Comparison of ENCODE assay signal across 10 cellular contexts in genomic region chr16:593406-593805, GRCh38. TPM values are rescaled to one million over a fixed set of nuclear protein-coding genes. Genes with fewer than 3 reads are reported as not detected.
DNase-seq lines count a peak whose midpoint lies in the region; ATAC-seq, FAIRE-seq and TF ChIP-seq lines count a peak whose summit lies in the region.
"Had no signal": no experiment of that assay in that cellular context is flagged by ENCODE, and none has a peak within 500 bp of the region (broad histone marks: within the 10 kb centered on the region; RNA-seq: fewer than 3 reads in every experiment).

No MANE protein-coding gene starts in this region.

- no peaks in the 10 kb centered on the region for H3K9me3 ChIP-seq in Caco-2
- no peaks in the 10 kb centered on the region for H3K9me3 ChIP-seq in pancreas

- H3K27ac Mint-ChIP-seq in Caco-2 (ENCODE audit: unreplicated experiment): peak overlapping the region; percentile 66

- WGBS in pancreas, 2 donors: 15 to 25% methylated on average over 9 of the region's 9 CpGs

- H3K27me3 ChIP-seq in Caco-2 (replicated peaks; ENCODE audit: control insufficient read depth, insufficient read depth, low read length) (no peaks in the 10 kb centered on the region), dorsolateral prefrontal cortex (no peaks in the 10 kb centered on the region), pancreas (no peaks in the 10 kb centered on the region)

- no peaks in the 10 kb centered on the region for H3K27me3 Mint-ChIP-seq in Caco-2 (ENCODE audit: insufficient read depth, unreplicated experiment)
- H3K27me3 Mint-ChIP-seq: central memory CD8-positive, alpha-beta T cell had no signal

- BruUV-seq in Caco-2 (replicated peaks; lab: Mats Ljungman, UMichigan): no TSS peak

- H3K27ac ChIP-seq in dorsolateral prefrontal cortex (peak overlapping the region in 57 of 59 donors; percentile 5 to 91 (median 72)), pancreas (peak overlapping the region; percentile 86 to 98 (median 97))

- H3K4me3 ChIP-seq in Caco-2 (ENCODE audit: low read depth, low read length) (peak overlapping the region; percentile 22; the same call in 1 of the 2 replicates), dorsolateral prefrontal cortex (peak overlapping the region in 36 of 59 donors; percentile 2 to 98 (median 86)), pancreas (peak overlapping the region in 2 of 4 donors; percentile 13 to 65)

- TF ChIP-seq CTCF in Caco-2 (IDR thresholded peaks at IDR 0.05; ENCODE audit: insufficient read depth in 1 of 2, low read depth in 1 of 2, low read length in 1 of 2, severe bottlenecking in 1 of 2, unreplicated experiment in 1 of 2): no peak
- no peak for TF ChIP-seq CTCF in dorsolateral prefrontal cortex (IDR thresholded peaks at IDR 0.05 in 54 of 56, conservative IDR thresholded peaks at IDR 0.05 in 2 of 56; ENCODE audit: low read depth in 1 of 56, partially characterized antibody in 56 of 56)
- no peak for TF ChIP-seq CTCF in pancreas (IDR thresholded peaks at IDR 0.05)

- ATAC-seq in pancreas (peak; percentile 44 to 52 (median 50)), GM21619 (IDR thresholded peaks at IDR 0.05; ENCODE audit: unreplicated experiment) (no peak), HG03521 (IDR thresholded peaks at IDR 0.05; ENCODE audit: unreplicated experiment) (no peak)

- no peak for FAIRE-seq in pancreas (lab: Jason Lieb, UNC)

- POLR2A ChIA-PET in Caco-2 (lab: Charles Lee): interaction anchor here (1.2 kb wide), 1 partner anchor 56 kb away, joined by 4 read pairs; the partner anchor contains the start of gene WDR90

- peak; percentile 65 to 84 for DNase-seq in Caco-2
- DNase-seq in NCI-H2196 (lab: John Stamatoyannopoulos, UW; ENCODE audit: unreplicated experiment): peak; percentile 82
- DNase-seq in dorsolateral prefrontal cortex: no peak
- peak; percentile 71 to 93 (median 87) for DNase-seq in pancreas
- DNase-seq in stimulated activated CD4-positive, alpha-beta T cell treated with anti-CD3 and anti-CD28 coated beads, Interleukin-4, amount 100 ng/mL, for 24 hours: no peak
- no peak for DNase-seq in effector CD4-positive, alpha-beta T cell

- H3K36me3 Mint-ChIP-seq in Caco-2 (ENCODE audit: insufficient read depth, unreplicated experiment): peaks cover 32% of the 10 kb centered on the region

- H3K4me1 Mint-ChIP-seq in Caco-2 (ENCODE audit: low read depth, unreplicated experiment): peaks cover 25% of the 10 kb centered on the region

- CTCF ChIA-PET in Caco-2 (lab: Charles Lee): interaction anchor here (0.6 to 1.0 kb wide), 3 partner anchors 9 to 88 kb away, joined by 3 to 6 read pairs (median 3); partner anchors contain the start of gene MCRIP2

- no peaks in the 10 kb centered on the region for H3K9me3 Mint-ChIP-seq in Caco-2 (ENCODE audit: unreplicated experiment)
- H3K9me3 Mint-ChIP-seq: central memory CD8-positive, alpha-beta T cell had no signal

- peak overlapping the region; percentile 42 for H3K4me3 Mint-ChIP-seq in Caco-2 (ENCODE audit: unreplicated experiment)
- H3K4me3 Mint-ChIP-seq: central memory CD8-positive, alpha-beta T cell had no signal

- H3K4me1 ChIP-seq in Caco-2 (peaks cover 29% of the 10 kb centered on the region), pancreas (peaks cover 50 to 53% (median 52%) of the 10 kb centered on the region in 3 donors)

- intact Hi-C loops in Caco-2 (cut with micrococcal nuclease; ENCODE audit: unreplicated experiment): no loop called here
- intact Hi-C loops in dorsolateral prefrontal cortex (cut with DNase I): loop anchor here in 1 of 2 donors (5.0 kb wide), 1 partner anchor 44 kb away; the partner anchor contains the start of gene METTL26
- intact Hi-C loops in pancreas (cut with DNase I): no loop called here

- H3K36me3 ChIP-seq in Caco-2 (ENCODE audit: control insufficient read depth, insufficient read depth, low read length): no peaks in the 10 kb centered on the region
- no peaks in the 10 kb centered on the region for H3K36me3 ChIP-seq in pancreas

RNA-seq across cellular contexts. Expression of gene RAB40C, which starts 3.5 kb away (rescaled TPM):
- total RNA-seq in Caco-2 (2022): 18.7 and 19.1 TPM in 2 replicates
- total RNA-seq in dorsolateral prefrontal cortex: 100 to 1,000 TPM in 1 of 120 experiments, 10 to 100 TPM in 119; 34.4 to 107 (median 63.1) TPM
- 10 to 100 TPM; 19.4 to 42.4 (median 30.6) TPM for total RNA-seq in pancreas
- polyA plus RNA-seq in pancreas: 10 to 100 TPM; 47.0 to 71.4 TPM

RNA-seq across cellular contexts. Expression of gene PIGQ, which starts 23.6 kb away (rescaled TPM):
- total RNA-seq in Caco-2 (2022): 45.3 and 45.8 TPM in 2 replicates
- total RNA-seq in dorsolateral prefrontal cortex: 100 to 1,000 TPM in 8 of 120 experiments, 10 to 100 TPM in 112; 51.5 to 125 (median 72.9) TPM
- 10 to 100 TPM; 29.7 to 48.4 (median 40.0) TPM for total RNA-seq in pancreas
- polyA plus RNA-seq in pancreas: 100 to 1,000 TPM in 1 of 2 donors, 10 to 100 TPM in 1; 79.5 to 165 TPM

RNA-seq across cellular contexts. Expression of gene NHLRC4, which starts 26.6 kb away (rescaled TPM):
- total RNA-seq in Caco-2 (2022) (not detected in 2 replicates), dorsolateral prefrontal cortex (1 to 10 TPM in 19 of 120 experiments, under 1 TPM in 97, not detected in 4; 0.20 to 1.6 (median 0.60) TPM), pancreas (under 1 TPM in 4 of 6 donors, not detected in 2; 0.08 to 0.28 (median 0.14) TPM)
- polyA plus RNA-seq in pancreas: under 1 TPM; 0.05 to 0.27 TPM

RNA-seq across cellular contexts. Expression of gene PRR35, which starts 33.2 kb away (rescaled TPM):
- total RNA-seq in Caco-2 (2022) (0.14 TPM in 1 of 2 replicates, not detected in the other), dorsolateral prefrontal cortex (under 1 TPM in 29 of 120 experiments, not detected in 91; 0.17 to 0.90 (median 0.28) TPM), pancreas (1 to 10 TPM in 1 of 6 donors, under 1 TPM in 5; 0.09 to 1.0 (median 0.70) TPM)
- polyA plus RNA-seq in pancreas: under 1 TPM; 0.38 to 0.72 TPM
- total RNA-seq: activated CD8-positive, alpha-beta memory T cell treated with anti-CD3 and anti-CD28 coated beads for 36 hours had no signal

RNA-seq across cellular contexts. Expression of gene WFIKKN1, which starts 37.4 kb away (rescaled TPM):
- total RNA-seq in Caco-2 (2022) (0.39 and 0.54 TPM in 2 replicates), dorsolateral prefrontal cortex (10 to 100 TPM in 3 of 120 experiments, 1 to 10 TPM in 117; 1.2 to 14.8 (median 4.0) TPM), pancreas (1 to 10 TPM in 3 of 6 donors, under 1 TPM in 3; 0.75 to 2.0 (median 1.2) TPM)
- polyA plus RNA-seq in pancreas: 10 to 100 TPM in 1 of 2 donors, 1 to 10 TPM in 1; 2.6 to 13.8 TPM

Comparison
In these comparisons a context has a peak if more than half of its experiments do, and no peak if none do; other contexts are left out.
1. DNase-seq: peak in Caco-2 (2 of 2), NCI-H2196 (single experiment) and pancreas (6 of 6); none in dorsolateral prefrontal cortex (0 of 10), stimulated activated CD4-positive, alpha-beta T cell treated with anti-CD3 and anti-CD28 coated beads, Interleukin-4, amount 100 ng/mL, for 24 hours (single experiment) and effector CD4-positive, alpha-beta T cell (single experiment).
2. ATAC-seq: peak in pancreas (4 of 4); none in GM21619 (single experiment) and HG03521 (single experiment).